1 cellular context compared by ENCODE assay signal in the genomic region with DNA sequence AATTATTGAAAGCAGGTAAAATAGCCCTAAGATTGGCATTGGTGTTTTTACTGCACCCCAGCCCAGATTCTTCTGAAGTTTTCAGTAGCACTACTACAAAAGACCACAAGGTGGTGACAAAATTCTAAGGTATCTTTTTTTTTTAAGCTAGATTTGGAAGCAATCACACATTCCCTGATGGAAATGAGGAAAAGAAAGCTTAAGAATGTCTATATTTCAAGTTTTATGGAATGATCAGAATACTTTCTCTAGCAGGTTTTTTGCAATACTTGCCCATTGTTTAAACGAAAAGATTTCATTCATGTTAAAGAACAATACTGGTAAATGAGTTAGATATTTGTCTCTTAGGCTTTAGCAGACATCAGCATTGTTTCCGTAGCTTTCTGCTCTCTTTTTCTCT.
TF ChIP-seq lines count a peak whose summit lies in the region.

No MANE protein-coding gene starts in this region.

TF ChIP-seq in liver, 16 proteins besides CTCF, POLR2A, EP300 and RAD21 (continued from another document):
- TF ChIP-seq, protein P1, sequence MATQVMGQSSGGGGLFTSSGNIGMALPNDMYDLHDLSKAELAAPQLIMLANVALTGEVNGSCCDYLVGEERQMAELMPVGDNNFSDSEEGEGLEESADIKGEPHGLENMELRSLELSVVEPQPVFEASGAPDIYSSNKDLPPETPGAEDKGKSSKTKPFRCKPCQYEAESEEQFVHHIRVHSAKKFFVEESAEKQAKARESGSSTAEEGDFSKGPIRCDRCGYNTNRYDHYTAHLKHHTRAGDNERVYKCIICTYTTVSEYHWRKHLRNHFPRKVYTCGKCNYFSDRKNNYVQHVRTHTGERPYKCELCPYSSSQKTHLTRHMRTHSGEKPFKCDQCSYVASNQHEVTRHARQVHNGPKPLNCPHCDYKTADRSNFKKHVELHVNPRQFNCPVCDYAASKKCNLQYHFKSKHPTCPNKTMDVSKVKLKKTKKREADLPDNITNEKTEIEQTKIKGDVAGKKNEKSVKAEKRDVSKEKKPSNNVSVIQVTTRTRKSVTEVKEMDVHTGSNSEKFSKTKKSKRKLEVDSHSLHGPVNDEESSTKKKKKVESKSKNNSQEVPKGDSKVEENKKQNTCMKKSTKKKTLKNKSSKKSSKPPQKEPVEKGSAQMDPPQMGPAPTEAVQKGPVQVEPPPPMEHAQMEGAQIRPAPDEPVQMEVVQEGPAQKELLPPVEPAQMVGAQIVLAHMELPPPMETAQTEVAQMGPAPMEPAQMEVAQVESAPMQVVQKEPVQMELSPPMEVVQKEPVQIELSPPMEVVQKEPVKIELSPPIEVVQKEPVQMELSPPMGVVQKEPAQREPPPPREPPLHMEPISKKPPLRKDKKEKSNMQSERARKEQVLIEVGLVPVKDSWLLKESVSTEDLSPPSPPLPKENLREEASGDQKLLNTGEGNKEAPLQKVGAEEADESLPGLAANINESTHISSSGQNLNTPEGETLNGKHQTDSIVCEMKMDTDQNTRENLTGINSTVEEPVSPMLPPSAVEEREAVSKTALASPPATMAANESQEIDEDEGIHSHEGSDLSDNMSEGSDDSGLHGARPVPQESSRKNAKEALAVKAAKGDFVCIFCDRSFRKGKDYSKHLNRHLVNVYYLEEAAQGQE (IDR thresholded peaks at IDR 0.05), result no peak
- no peak for TF ChIP-seq FOXA2 (IDR thresholded peaks at IDR 0.05)
- TF ChIP-seq, protein P2, sequence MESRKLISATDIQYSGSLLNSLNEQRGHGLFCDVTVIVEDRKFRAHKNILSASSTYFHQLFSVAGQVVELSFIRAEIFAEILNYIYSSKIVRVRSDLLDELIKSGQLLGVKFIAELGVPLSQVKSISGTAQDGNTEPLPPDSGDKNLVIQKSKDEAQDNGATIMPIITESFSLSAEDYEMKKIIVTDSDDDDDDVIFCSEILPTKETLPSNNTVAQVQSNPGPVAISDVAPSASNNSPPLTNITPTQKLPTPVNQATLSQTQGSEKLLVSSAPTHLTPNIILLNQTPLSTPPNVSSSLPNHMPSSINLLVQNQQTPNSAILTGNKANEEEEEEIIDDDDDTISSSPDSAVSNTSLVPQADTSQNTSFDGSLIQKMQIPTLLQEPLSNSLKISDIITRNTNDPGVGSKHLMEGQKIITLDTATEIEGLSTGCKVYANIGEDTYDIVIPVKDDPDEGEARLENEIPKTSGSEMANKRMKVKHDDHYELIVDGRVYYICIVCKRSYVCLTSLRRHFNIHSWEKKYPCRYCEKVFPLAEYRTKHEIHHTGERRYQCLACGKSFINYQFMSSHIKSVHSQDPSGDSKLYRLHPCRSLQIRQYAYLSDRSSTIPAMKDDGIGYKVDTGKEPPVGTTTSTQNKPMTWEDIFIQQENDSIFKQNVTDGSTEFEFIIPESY (IDR thresholded peaks at IDR 0.05), result no peak
